8 cellular contexts compared by ENCODE assay signal in the genomic region with DNA sequence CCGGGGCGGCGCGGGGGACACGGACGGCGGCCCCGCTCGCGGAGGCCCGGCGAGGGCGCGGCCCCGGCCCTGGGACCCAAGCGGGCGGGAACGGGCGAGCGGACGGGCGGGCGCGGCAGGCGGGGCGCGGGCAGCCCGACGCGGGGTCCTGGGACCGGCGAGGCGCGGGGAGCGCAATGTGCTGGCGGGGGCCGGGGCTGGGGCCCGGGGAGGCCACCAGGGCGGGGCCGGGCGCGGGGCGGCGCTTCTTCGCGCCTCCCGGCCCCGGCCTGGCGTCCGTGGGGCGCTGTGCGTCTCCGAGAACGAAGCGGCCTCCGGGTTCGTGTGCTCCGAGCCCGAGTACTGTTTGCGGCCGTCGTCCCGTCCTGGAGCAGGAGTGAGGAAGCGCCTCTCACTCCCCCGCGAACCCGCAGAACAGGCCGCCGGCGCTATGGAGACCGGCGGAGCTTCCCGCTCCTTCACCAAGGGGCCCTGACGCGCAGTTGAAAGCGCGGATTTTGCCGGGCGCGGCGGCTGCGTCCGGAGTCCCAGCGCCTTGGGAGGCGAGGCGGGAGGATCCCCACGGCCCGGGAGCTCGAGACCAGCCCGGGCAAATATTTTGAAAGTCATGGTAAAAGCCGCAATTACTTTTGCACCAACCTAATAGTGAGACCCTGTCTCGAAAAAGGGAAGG. TPM values are rescaled to one million over a fixed set of nuclear protein-coding genes. Genes with fewer than 3 reads are reported as not detected.
DNase-seq lines count a peak whose midpoint lies in the region; ATAC-seq and TF ChIP-seq lines count a peak whose summit lies in the region.

No MANE protein-coding gene starts in this region.

- 0 to 1% (median 1%) methylated on average over 23 to 89 of the region's 92 CpGs for WGBS in stomach, 5 donors

- H3K9me3 Mint-ChIP-seq in neural progenitor cell, result no peaks in the 10 kb centered on the region

- H3F3A ChIP-seq in neural progenitor cell (ENCODE audit: low read depth), result peaks cover 20% of the 10 kb centered on the region

- peak; percentile 89 for ATAC-seq in DND-41 (ENCODE audit: insufficient read depth, low read depth)
- peak; percentile 77 for ATAC-seq in GM21619 (IDR thresholded peaks at IDR 0.05; ENCODE audit: unreplicated experiment)

- DNase-seq in DND-41, result peak; percentile 84
- peak; percentile 92 for DNase-seq in KBM-7
- peak; percentile 87 to 91 for DNase-seq in SHP77 (lab: John Stamatoyannopoulos, UW)
- peak; percentile 77 for DNase-seq in activated gamma-delta T cell (lab: John Stamatoyannopoulos, UW)
- peak; percentile 88 to 96 for DNase-seq in foreskin fibroblast
- peak; percentile 96 for DNase-seq in neural progenitor cell (ENCODE audit: low spot score)
- peak; percentile 89 for DNase-seq in stomach

- no peaks in the 10 kb centered on the region for H3K27me3 Mint-ChIP-seq in neural progenitor cell (ENCODE audit: insufficient read depth, low read depth)

- H3K4me2 ChIP-seq in DND-41 (ENCODE audit: insufficient read depth, low read length) (peak overlapping the region; percentile 82), neural progenitor cell (peak overlapping the region; percentile 96)

- peak; percentile 28 for TF ChIP-seq CTCF in DND-41 (IDR thresholded peaks at IDR 0.05; ENCODE audit: borderline replicate concordance, extremely low read depth, low read length, poor library complexity, severe bottlenecking)
- peak; percentile 12 for TF ChIP-seq CTCF in foreskin fibroblast (IDR thresholded peaks at IDR 0.05; ENCODE audit: low read depth, low read length)
- peak; percentile 36 for TF ChIP-seq CTCF in neural progenitor cell (IDR thresholded peaks at IDR 0.05)
- TF ChIP-seq CTCF in stomach (IDR thresholded peaks at IDR 0.05), result peak in 1 of 7 experiments; percentile 35

- H3K9ac ChIP-seq in DND-41 (ENCODE audit: low read depth, low read length), result peak overlapping the region; percentile 100
- H3K9ac ChIP-seq in neural progenitor cell, result peak overlapping the region; percentile 91

- H3K27me3 ChIP-seq in DND-41 (ENCODE audit: insufficient read depth, low read length, poor library complexity) (no peaks in the 10 kb centered on the region), neural progenitor cell (no peaks in the 10 kb centered on the region), stomach (no peaks in the 10 kb centered on the region)

- peak overlapping the region; percentile 82 for H3K27ac Mint-ChIP-seq in neural progenitor cell

- peaks cover 12% of the 10 kb centered on the region for H3K4me1 Mint-ChIP-seq in neural progenitor cell

- peak overlapping the region; percentile 86 for H3K4me3 Mint-ChIP-seq in neural progenitor cell

- peaks cover 13% of the 10 kb centered on the region for H3K36me3 Mint-ChIP-seq in neural progenitor cell

- H4K20me1 ChIP-seq in DND-41 (ENCODE audit: insufficient read depth, low read length) (peaks cover 36% of the 10 kb centered on the region), neural progenitor cell (ENCODE audit: low read depth) (peaks cover 34% of the 10 kb centered on the region)

- peak overlapping the region; percentile 97 for H2AFZ ChIP-seq in DND-41 (ENCODE audit: low read depth, low read length)
- H2AFZ ChIP-seq in neural progenitor cell (replicated peaks), result peak overlapping the region; percentile 99

- no peak for TF ChIP-seq EP300 in stomach (IDR thresholded peaks at IDR 0.05)

- H3K36me3 ChIP-seq in DND-41 (ENCODE audit: insufficient read depth, low read length), result peaks cover 32% of the 10 kb centered on the region
- H3K36me3 ChIP-seq in neural progenitor cell, result no peaks in the 10 kb centered on the region
- H3K36me3 ChIP-seq in stomach, result peaks cover 0 to 20% (median 15%) of the 10 kb centered on the region in 4 donors

- in situ Hi-C loops in KBM-7 (cut with MboI; ENCODE audit: low pct_unique_long_range_greater_than_20kb, low sequenced_read_pairs), result no loop called here

- H3K4me1 ChIP-seq in DND-41 (ENCODE audit: insufficient read depth, low read length) (peaks cover 27% of the 10 kb centered on the region), neural progenitor cell (peaks cover 6% of the 10 kb centered on the region), stomach (peaks cover 13 to 40% (median 38%) of the 10 kb centered on the region in 4 donors)

- H3K27ac ChIP-seq in DND-41 (ENCODE audit: low read length), result peak overlapping the region; percentile 93
- H3K27ac ChIP-seq in neural progenitor cell, result peak overlapping the region; percentile 97
- H3K27ac ChIP-seq in stomach, result peak overlapping the region; percentile 93 to 99 (median 96)

- intact Hi-C loops in stomach (cut with DNase I; ENCODE audit: low total_unique reads), result no loop called here

- H3K9me3 ChIP-seq in DND-41 (ENCODE audit: insufficient read depth, low read length, severe bottlenecking) (no peaks in the 10 kb centered on the region), neural progenitor cell (ENCODE audit: low read depth) (no peaks in the 10 kb centered on the region), stomach (no peaks in the 10 kb centered on the region)

- no peak for TF ChIP-seq POLR2A in stomach (IDR thresholded peaks at IDR 0.05)

- H3K4me3 ChIP-seq in DND-41 (ENCODE audit: low read depth in 1 of 2, low read length in 2 of 2) (peak overlapping the region; percentile 67 to 96), foreskin fibroblast (ENCODE audit: low read depth in 1 of 2, low read length in 2 of 2) (peak overlapping the region; percentile 59 to 72), neural progenitor cell (peak overlapping the region; percentile 85), stomach (peak overlapping the region; percentile 54 to 69 (median 64))

- H3K79me2 ChIP-seq in DND-41 (ENCODE audit: insufficient read depth, low read length), result peaks cover 56% of the 10 kb centered on the region
- peaks cover 55% of the 10 kb centered on the region for H3K79me2 ChIP-seq in neural progenitor cell (ENCODE audit: low read depth)

RNA-seq across cellular contexts. Expression of a gene that starts 0.4 kb away (rescaled TPM):
- total RNA-seq in neural progenitor cell (ENCODE audit: low replicate concordance), result 59.1 and 65.7 TPM in 2 replicates
- 10 to 100 TPM; 26.3 to 75.9 (median 73.4) TPM for total RNA-seq in stomach
- 10 to 100 TPM in 2 of 3 donors, 1 to 10 TPM in 1; 8.1 to 26.8 (median 10.7) TPM for polyA plus RNA-seq in stomach

RNA-seq across cellular contexts. Expression of a gene that starts 51.4 kb away (rescaled TPM):
- total RNA-seq in neural progenitor cell (ENCODE audit: low replicate concordance) (41.3 and 49.2 TPM in 2 replicates), stomach (10 to 100 TPM in 3 of 5 donors, 1 to 10 TPM in 2; 1.8 to 49.8 (median 16.8) TPM)
- polyA plus RNA-seq in stomach, result 10 to 100 TPM; 13.0 to 17.6 (median 14.1) TPM

Comparison
In these comparisons a context has a peak if more than half of its experiments do, and no peak if none do; other contexts are left out.
1. Peak in every context shown above with its lines: DNase-seq, ATAC-seq, H3K4me3 ChIP-seq and H3K27ac ChIP-seq.